In genomic region chr1:227472772-227473171, GRCh38 we compare ENCODE assay signal across 24 cellular contexts.
"Had no signal": no experiment of that assay in that cellular context is flagged by ENCODE, and none has a peak within 500 bp of the region (broad histone marks: within the 10 kb centered on the region; RNA-seq: fewer than 3 reads in every experiment).

No MANE protein-coding gene starts in this region.

- H3K4me1 ChIP-seq: Peyer's patch, SJCRH30 had no signal

- H3K27ac ChIP-seq: KMS-11, Peyer's patch, SJCRH30 had no signal

- H3K9ac ChIP-seq: KMS-11 had no signal

- DNase-seq: Kasumi-1, MV-4-11, NCI-H1048, NCI-H1105, NCI-H1417, NCI-H1436 treated with DMSO at 0.1 percent for 48 hours, NCI-H1694, NCI-H187 treated with DMSO at 0.1 percent for 48 hours, NCI-H2029 treated with DMSO at 0.1 percent for 48 hours, NCI-H2171 treated with DMSO at 0.1 percent for 48 hours, NCI-H446, NCI-H524, NCI-H526 treated with DMSO at 0.1 percent for 48 hours, NCI-H748 treated with DMSO at 0.1 percent for 48 hours, Peyer's patch, SHP77 treated with DMSO at 0.1 percent for 48 hours, SJCRH30, T-helper 1 cell, T-helper 17 cell had no signal

- H3K4me2 ChIP-seq: KMS-11 had no signal

- H3K36me3 ChIP-seq: Peyer's patch, SJCRH30 had no signal

- H3K36me3 Mint-ChIP-seq: IgD-negative memory B cell had no signal

- H3K4me1 Mint-ChIP-seq: IgD-negative memory B cell, T-helper 17 cell had no signal

- H3K9me3 ChIP-seq: Peyer's patch had no signal

- H3K27me3 ChIP-seq: SJCRH30 had no signal

- H3K27ac Mint-ChIP-seq: IgD-negative memory B cell, T-helper 17 cell had no signal

- ATAC-seq: K562, Right ventricle myocardium inferior, SK-N-SH treated with all-trans-retinoic acid at 6 μM for 48 hours, T-helper 17 cell had no signal

- H3K4me3 Mint-ChIP-seq: IgD-negative memory B cell, T-helper 17 cell had no signal

- H3K4me3 ChIP-seq: K562, Peyer's patch, SJCRH30 had no signal
